Comparison of ENCODE assay signal across 8 cellular contexts in genomic region chr1:209435654-209436566, GRCh38.
DNase-seq lines count a peak whose midpoint lies in the region; ATAC-seq, FAIRE-seq and TF ChIP-seq lines count a peak whose summit lies in the region.

No MANE protein-coding gene starts in this region.

- H3K27me3 ChIP-seq in H1 (replicated peaks in 1 of 4; ENCODE audit: control insufficient read depth in 3 of 4, extremely low read depth in 1 of 4, insufficient read depth in 3 of 4, low read length in 3 of 4) (no peaks in the 10 kb centered on the region), thymus (ENCODE audit: control insufficient read depth, insufficient read depth) (no peaks in the 10 kb centered on the region)

- H3K4ac ChIP-seq in H1 (replicated peaks; ENCODE audit: insufficient read length, low read depth, low read length) = no peak overlapping the region

- no peak overlapping the region for H3K9ac ChIP-seq in H1 (replicated peaks in 1 of 4; ENCODE audit: extremely low read depth in 1 of 4, low read depth in 3 of 4, low read length in 3 of 4)

- H4K5ac ChIP-seq in H1 (ENCODE audit: insufficient read length, low read depth, low read length) = no peak overlapping the region

- H3K23me2 ChIP-seq in H1 (ENCODE audit: low read depth, low read length) = no peaks in the 10 kb centered on the region; the same call in 1 of the 2 replicates

- H3K56ac ChIP-seq in H1 (replicated peaks; ENCODE audit: insufficient read length, low read depth, low read length) = no peak overlapping the region

- H3K4me1 ChIP-seq in H1 (replicated peaks in 1 of 4; ENCODE audit: control insufficient read depth in 3 of 4, insufficient read depth in 4 of 4, low read length in 3 of 4) (peaks cover 8 to 29% (median 25%) of the 10 kb centered on the region in 4 experiments), thymus (ENCODE audit: control insufficient read depth, insufficient read depth, low read length) (no peaks in the 10 kb centered on the region)

- no peaks in the 10 kb centered on the region for H3K79me2 ChIP-seq in H1 (ENCODE audit: control insufficient read depth in 1 of 2, insufficient read depth in 2 of 2, low read length in 2 of 2)

- FAIRE-seq in H1 (lab: Jason Lieb, UNC) = peak; percentile 97

- H2BK12ac ChIP-seq in H1 (ENCODE audit: low read depth, low read length) = peak overlapping the region; percentile 33; the same call in 1 of the 2 replicates

- H2AK5ac ChIP-seq in H1 (ENCODE audit: low read depth, low read length) = no peak overlapping the region

- TF ChIP-seq RAD21 in H1 (IDR thresholded peaks at IDR 0.05 in 1 of 2, conservative IDR thresholded peaks at IDR 0.05 in 1 of 2; ENCODE audit: low read depth in 2 of 2, low read length in 2 of 2) = peak; percentile 99

- H3K14ac ChIP-seq in H1 (ENCODE audit: insufficient read length) = no peak overlapping the region

- ATAC-seq in HG02623 (IDR thresholded peaks at IDR 0.05; ENCODE audit: unreplicated experiment) = peak; percentile 71

- 0 out of 4 replicates have a peak, but pooled peaks cover 0 to 2% of the 10 kb centered on the region in 2 experiments for H3K9me3 ChIP-seq in H1 (ENCODE audit: insufficient read depth in 2 of 2, low read depth in 1 of 2, low read length in 1 of 2)
- H3K9me3 ChIP-seq in thymus (ENCODE audit: control insufficient read depth) = no peaks in the 10 kb centered on the region

- 44% methylated on average over 5 of the region's 6 CpGs; no CpG with 5 or more reads in 1 of the 2 experiments for WGBS in H1 (ENCODE audit: extremely low coverage in 1 of 2, insufficient coverage in 1 of 2, insufficient read length in 1 of 2, insufficient replicate concordance in 2 of 2, low coverage in 1 of 2, low lambda C conversion rate in 2 of 2, missing lambda C conversion rate in 1 of 2), 2 experiments
- 58% methylated on average over 6 of the region's 6 CpGs for WGBS in thymus

- H4K91ac ChIP-seq in H1 (replicated peaks; ENCODE audit: insufficient read length, low read length) = peak overlapping the region; percentile 71

- peak overlapping the region; percentile 79; the same call in 1 of the 2 replicates for H3K18ac ChIP-seq in H1 (ENCODE audit: extremely low read depth, low read length)

- DNase-seq in 8988T (peak; percentile 56), GM10248 (ENCODE audit: extremely low spot score) (peak; percentile 54), NAMALWA (ENCODE audit: low spot score) (peak; percentile 52), SW480 (ENCODE audit: low spot score) (peak; percentile 68), H1 (ENCODE audit: low read depth in 1 of 2, low spot score in 2 of 2) (peak; percentile 75 to 97), medulla oblongata (ENCODE audit: extremely low spot score) (peak; percentile 75)

- H3K4me3 ChIP-seq in H1 (ENCODE audit: extremely low read depth in 1 of 4, insufficient read depth in 2 of 4, low read depth in 3 of 4, low read length in 4 of 4) (no peak overlapping the region), thymus (ENCODE audit: low read length) (no peak overlapping the region)

- TF ChIP-seq EP300 in H1 (IDR thresholded peaks at IDR 0.05; ENCODE audit: borderline replicate concordance in 1 of 2, low read depth in 2 of 2, low read length in 2 of 2) = 0 out of 3 replicates have a peak, but pooled peaks of 1 of the 2 experiments have one; percentile 14

- no peak overlapping the region for H2BK20ac ChIP-seq in H1 (ENCODE audit: low read length)

- POLR2A ChIA-PET in GM10248 (lab: Yijun Ruan, JAX) (no interaction called here), H1 (lab: Charles Lee; ENCODE audit: partially characterized antibody) (no interaction called here)

- no peak overlapping the region for H2BK15ac ChIP-seq in H1 (ENCODE audit: low read length)

- H3K23ac ChIP-seq in H1 (ENCODE audit: insufficient read length) = no peak overlapping the region

- no peak overlapping the region for H3K4me2 ChIP-seq in H1 (ENCODE audit: insufficient read depth in 1 of 2, low read depth in 2 of 2, low read length in 2 of 2)

- no peak for TF ChIP-seq POLR2A in H1 (IDR thresholded peaks at IDR 0.05; ENCODE audit: control extremely low read depth in 1 of 2, low read depth in 2 of 2, low read length in 2 of 2)

- CTCF ChIA-PET in GM10248 (lab: Yijun Ruan, JAX) = interaction anchor here (1.0 to 2.0 kb wide), 2 partner anchors 13 to 71 kb away, joined by 3 to 5 read pairs; no protein-coding TSS in a partner anchor
- CTCF ChIA-PET in H1 (lab: Charles Lee; ENCODE audit: partially characterized antibody) = interaction anchor here (0.7 to 6.3 kb wide), 45 partner anchors 8 to 362 kb away, joined by 3 to 53 read pairs (median 5); no protein-coding TSS in a partner anchor

- TF ChIP-seq CTCF in GM10248 (IDR thresholded peaks at IDR 0.05; ENCODE audit: control extremely low read depth, extremely low read depth, low read depth, missing control alignments) (peak; percentile 65), H1 (IDR thresholded peaks at IDR 0.05; ENCODE audit: control extremely low read depth in 1 of 3, insufficient read depth in 1 of 3, low read depth in 1 of 3, low read length in 3 of 3) (peak; percentile 92 to 93 (median 93))

- H3K27ac ChIP-seq in H1 (ENCODE audit: low read depth, low read length) (no peak overlapping the region), thymus (ENCODE audit: low read depth) (peak overlapping the region; percentile 31)

- no peak overlapping the region for H2BK5ac ChIP-seq in H1 (ENCODE audit: low read depth, low read length)

- no peak overlapping the region for H2BK120ac ChIP-seq in H1 (replicated peaks; ENCODE audit: low read depth, low read length)

- H3K36me3 ChIP-seq in H1 (ENCODE audit: control insufficient read depth in 2 of 4, insufficient read depth in 4 of 4, low read length in 3 of 4) = peaks cover 0 to 6% (median 2%) of the 10 kb centered on the region in 4 experiments; a peak in 2 of 8 replicates
- H3K36me3 ChIP-seq in thymus (ENCODE audit: control insufficient read depth, insufficient read depth) = no peaks in the 10 kb centered on the region

- no peaks in the 10 kb centered on the region for H3K79me1 ChIP-seq in H1 (ENCODE audit: low read depth, low read length)

- H4K20me1 ChIP-seq in H1 (replicated peaks in 1 of 2; ENCODE audit: control insufficient read depth in 1 of 2, insufficient read depth in 2 of 2, low read length in 2 of 2) = no peaks in the 10 kb centered on the region

- H4K8ac ChIP-seq in H1 (ENCODE audit: extremely low read depth, insufficient read depth, low read length) = no peak overlapping the region

- H2AFZ ChIP-seq in H1 (ENCODE audit: low read length) = no peak overlapping the region

TF ChIP-seq in H1, 55 proteins besides CTCF, POLR2A, EP300 and RAD21 (continues in another document):
- TF ChIP-seq PHF8 (conservative IDR thresholded peaks at IDR 0.05; ENCODE audit: low read depth, low read length) (no peak), YY1 (IDR thresholded peaks at IDR 0.05; ENCODE audit: low read depth, low read length) (peak; percentile 92), TAF7 (optimal IDR thresholded peaks at IDR 0.05; ENCODE audit: borderline replicate concordance, low read depth, low read length) (no peak), POLR2AphosphoS5 (IDR thresholded peaks at IDR 0.05; ENCODE audit: low read depth, low read length) (no peak), MAX (IDR thresholded peaks at IDR 0.05) (peak; percentile 24; the same call in 1 of the 2 replicates), SIX5 (IDR thresholded peaks at IDR 0.05; ENCODE audit: low read depth, low read length) (no peak), RXRA (IDR thresholded peaks at IDR 0.05; ENCODE audit: insufficient read depth, low read depth, low read length) (no peak), NRF1 (IDR thresholded peaks at IDR 0.05; ENCODE audit: low read depth, low read length) (no peak), CTBP2 (IDR thresholded peaks at IDR 0.05; ENCODE audit: borderline replicate concordance, insufficient read depth, insufficient read length, low read length) (no peak), TBP (IDR thresholded peaks at IDR 0.05; ENCODE audit: low read depth, low read length) (no peak), BCL11A (IDR thresholded peaks at IDR 0.05; ENCODE audit: low read depth in 2 of 2, low read length in 2 of 2) (no peak), RNF2 (IDR thresholded peaks at IDR 0.05; ENCODE audit: borderline replicate concordance, low read depth, low read length, missing control alignments, poor library complexity, severe bottlenecking) (no peak), ASH2L (IDR thresholded peaks at IDR 0.05; ENCODE audit: low read length) (no peak), NANOG (IDR thresholded peaks at IDR 0.05; ENCODE audit: insufficient read depth, low read depth, low read length, poor library complexity, severe bottlenecking) (no peak), CREB1 (IDR thresholded peaks at IDR 0.05) (peak; percentile 68), ZNF274 (IDR thresholded peaks at IDR 0.05; ENCODE audit: borderline replicate concordance, extremely low read depth, low read length) (no peak), FOSL1 (IDR thresholded peaks at IDR 0.05; ENCODE audit: insufficient read depth, low read depth, low read length) (no peak), HDAC6 (IDR thresholded peaks at IDR 0.05; ENCODE audit: low read depth, low read length) (no peak), GTF2F1 (IDR thresholded peaks at IDR 0.05; ENCODE audit: borderline replicate concordance, low read depth, low read length) (no peak), SUZ12 (IDR thresholded peaks at IDR 0.05; ENCODE audit: low read length) (no peak), JUN (IDR thresholded peaks at IDR 0.05; ENCODE audit: low read depth, low read length) (no peak), GABPA (IDR thresholded peaks at IDR 0.05; ENCODE audit: borderline replicate concordance, insufficient read depth, low read length) (no peak), CBX8 (IDR thresholded peaks at IDR 0.05; ENCODE audit: borderline replicate concordance, low read depth, low read length) (no peak), MAFK (IDR thresholded peaks at IDR 0.05; ENCODE audit: low read depth, low read length) (no peak), EGR1 (IDR thresholded peaks at IDR 0.05; ENCODE audit: borderline replicate concordance, low read depth, low read length) (0 out of 2 replicates have a peak, but pooled peaks have one; percentile 25), E2F6 (IDR thresholded peaks at IDR 0.05) (peak; percentile 57), HDAC2 (IDR thresholded peaks at IDR 0.05; ENCODE audit: borderline replicate concordance in 1 of 2, low read depth in 2 of 2, low read length in 2 of 2) (no peak)
